Comparison of ENCODE assay signal across 1 cellular context in genomic region chr6:136547336-136547735, GRCh38.
TF ChIP-seq lines count a peak whose summit lies in the region.

No MANE protein-coding gene starts in this region.

TF ChIP-seq in K562, 482 proteins besides CTCF, POLR2A, EP300 and RAD21 (continued from another document):
- peak; percentile 91 for TF ChIP-seq DEAF1 (CRISPR knock-in tag; IDR thresholded peaks at IDR 0.05)
- no peak for TF ChIP-seq SMARCB1 (IDR thresholded peaks at IDR 0.05; ENCODE audit: insufficient read length, low read depth)
- TF ChIP-seq HDAC3 (IDR thresholded peaks at IDR 0.05; ENCODE audit: borderline replicate concordance, partially characterized antibody), result peak; percentile 30
- peak; percentile 94 for TF ChIP-seq HNRNPLL (IDR thresholded peaks at IDR 0.05; ENCODE audit: low read depth, low read length, poor library complexity, severe bottlenecking)
- TF ChIP-seq FOXP4 (CRISPR knock-in tag; IDR thresholded peaks at IDR 0.05; ENCODE audit: borderline replicate concordance), result no peak
- no peak for TF ChIP-seq ATF6 (CRISPR knock-in tag; IDR thresholded peaks at IDR 0.05)
- TF ChIP-seq TAF1 (IDR thresholded peaks at IDR 0.05; ENCODE audit: control insufficient read depth, extremely low read depth, insufficient read depth, low read length, severe bottlenecking), result no peak
- TF ChIP-seq ZNF384 (IDR thresholded peaks at IDR 0.05; ENCODE audit: low read depth, low read length), result peak; percentile 88
- TF ChIP-seq HOMEZ (CRISPR knock-in tag; IDR thresholded peaks at IDR 0.05), result no peak
